Comparison of ENCODE assay signal across 35 cellular contexts in the genomic region with DNA sequence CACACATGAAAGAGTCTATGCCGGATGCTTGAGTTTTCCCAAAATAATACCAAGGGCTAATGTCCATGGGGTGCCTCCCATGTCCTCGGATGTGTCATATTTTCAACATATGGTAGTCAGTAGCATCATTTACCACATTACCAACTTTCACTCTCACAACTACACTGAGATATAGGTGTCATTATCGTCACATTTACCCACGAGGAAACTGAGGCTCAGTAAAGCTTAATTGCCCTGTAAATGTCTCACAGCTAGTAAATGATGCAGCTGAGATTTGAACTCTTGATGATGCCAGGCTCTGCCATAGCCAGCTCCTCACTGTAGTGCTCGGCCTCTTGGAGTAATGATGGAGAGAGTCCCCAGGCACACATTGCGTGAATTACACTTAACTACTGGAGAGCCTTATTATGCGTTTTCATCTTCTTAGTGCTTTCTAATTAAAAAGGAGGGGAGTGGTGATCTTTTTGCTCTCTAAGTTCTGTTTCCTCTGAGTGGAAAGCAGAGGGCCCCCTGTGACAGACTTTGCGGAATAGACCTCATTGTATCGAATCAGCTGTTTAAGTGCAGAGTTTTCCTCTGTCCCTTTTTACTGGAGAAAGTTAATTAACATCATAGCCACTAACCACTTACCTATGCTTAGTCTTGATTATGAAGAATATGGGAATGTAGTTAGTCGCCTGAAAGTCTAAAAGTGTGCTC.
"Had no signal": no experiment of that assay in that cellular context is flagged by ENCODE, and none has a peak within 500 bp of the region (broad histone marks: within the 10 kb centered on the region; RNA-seq: fewer than 3 reads in every experiment).

No MANE protein-coding gene starts in this region.

- H3K36me3 ChIP-seq: adrenal gland, breast epithelium, cardiac muscle cell, gastrocnemius medialis, heart left ventricle had no signal

- H3K9me3 Mint-ChIP-seq: activated CD4-positive, alpha-beta memory T cell treated with anti-CD3 and anti-CD28 coated beads for 36 hours; activated CD4-positive, alpha-beta T cell treated with anti-CD3 and anti-CD28 coated beads, Interleukin-2, amount 10 ng/mL, durations not matched to agents 24 days and 14 days; activated naive CD4-positive, alpha-beta T cell treated with anti-CD3 and anti-CD28 coated beads for 36 hours; activated naive CD4-positive, alpha-beta T cell treated with anti-CD3 and anti-CD28 coated beads, Interleukin-2, amount 50 U/mL, for 24 hours; activated naive CD8-positive, alpha-beta T cell treated with anti-CD3 and anti-CD28 coated beads for 36 hours; activated naive CD8-positive, alpha-beta T cell treated with anti-CD3 and anti-CD28 coated beads, Interleukin-2, amount 50 U/mL, for 24 hours; activated T-helper 2 cell treated with anti-CD3 and anti-CD28 coated beads, Interferon-gamma antibody, Interleukin-2, Interleukin-4, amounts not matched to agents 10 μg/mL and 5 μg/mL and 100 μg/mL, durations not matched to agents 14 hours and 24 hours and 36 hours; endodermal cell had no signal

- DNase-seq: activated CD4-positive, alpha-beta memory T cell treated with anti-CD3 and anti-CD28 coated beads for 36 hours; activated CD4-positive, alpha-beta T cell treated with anti-CD3 and anti-CD28 coated beads for 36 hours; activated CD4-positive, alpha-beta T cell treated with anti-CD3 and anti-CD28 coated beads, Interleukin-2, amount 10 ng/mL, durations not matched to agents 24 days and 14 days; activated CD4-positive, CD25-positive, alpha-beta regulatory T cell; activated CD4-positive, CD25-positive, alpha-beta regulatory T cell treated with anti-CD3 and anti-CD28 coated beads, Interleukin-2, amount 50 U/mL, for 72 hours; activated CD8-positive, alpha-beta memory T cell treated with anti-CD3 and anti-CD28 coated beads, Interleukin-2, amount 10 ng/mL, durations not matched to agents 7 days and 5 days; activated CD8-positive, alpha-beta memory T cell treated with anti-CD3 and anti-CD28 coated beads, Interleukin-2, amount 50 U/mL, for 4 hours; activated CD8-positive, alpha-beta T cell treated with anti-CD3 and anti-CD28 coated beads, Interleukin-2, amount 10 ng/mL, durations not matched to agents 7 days and 5 days; activated effector memory CD4-positive, alpha-beta T cell treated with anti-CD3 and anti-CD28 coated beads, Interleukin-2, amount 50 U/mL, for 16 hours; activated naive CD4-positive, alpha-beta T cell treated with anti-CD3 and anti-CD28 coated beads for 36 hours; activated naive CD8-positive, alpha-beta T cell treated with anti-CD3 and anti-CD28 coated beads for 36 hours; activated naive CD8-positive, alpha-beta T cell treated with anti-CD3 and anti-CD28 coated beads, Interleukin-2, amount 50 U/mL, for 24 hours; activated T-cell treated with anti-CD3 and anti-CD28 coated beads, Interleukin-2, amount 50 U/mL, for 1 hour; activated T-cell treated with anti-CD3 and anti-CD28 coated beads, Interleukin-2, amount 50 U/mL, for 48 hours; amygdala; aorta; body of pancreas; central memory CD4-positive, alpha-beta T cell; cerebellar nuclear complex; dorsolateral prefrontal cortex; effector memory CD4-positive, alpha-beta T cell; endodermal cell; foreskin keratinocyte; gastrocnemius medialis; glutamatergic neuron; heart left ventricle; T-helper 2 cell had no signal

- H3K27ac Mint-ChIP-seq: activated CD4-positive, alpha-beta memory T cell treated with anti-CD3 and anti-CD28 coated beads for 36 hours; activated CD4-positive, alpha-beta T cell treated with anti-CD3 and anti-CD28 coated beads for 36 hours; activated CD4-positive, alpha-beta T cell treated with anti-CD3 and anti-CD28 coated beads, Interleukin-2, amount 10 ng/mL, durations not matched to agents 24 days and 14 days; activated CD8-positive, alpha-beta memory T cell treated with anti-CD3 and anti-CD28 coated beads, Interleukin-2, amount 10 ng/mL, durations not matched to agents 7 days and 5 days; activated CD8-positive, alpha-beta T cell treated with anti-CD3 and anti-CD28 coated beads, Interleukin-2, amount 10 ng/mL, durations not matched to agents 7 days and 5 days; activated naive CD4-positive, alpha-beta T cell treated with anti-CD3 and anti-CD28 coated beads for 36 hours; activated naive CD4-positive, alpha-beta T cell treated with anti-CD3 and anti-CD28 coated beads, Interleukin-2, amount 50 U/mL, for 24 hours; activated naive CD8-positive, alpha-beta T cell treated with anti-CD3 and anti-CD28 coated beads for 36 hours; activated naive CD8-positive, alpha-beta T cell treated with anti-CD3 and anti-CD28 coated beads, Interleukin-2, amount 50 U/mL, for 24 hours; activated T-helper 1 cell treated with anti-CD3 and anti-CD28 coated beads, Interleukin-12 subunit alpha, Interleukin-12 subunit beta, Interleukin-2, Interleukin-4 antibody, amounts not matched to agents 30 ng/mL and 10 ng/mL and 1 ng/mL, durations not matched to agents 14 hours and 24 hours and 36 hours; activated T-helper 2 cell treated with anti-CD3 and anti-CD28 coated beads, Interferon-gamma antibody, Interleukin-2, Interleukin-4, amounts not matched to agents 10 μg/mL and 5 μg/mL and 100 μg/mL, durations not matched to agents 14 hours and 24 hours and 36 hours; dendritic cell treated with granulocyte-macrophage colony-stimulating factor and Interleukin-4, amounts not matched to agents 40 ng/mL and 50 ng/mL, for 4 days; endodermal cell had no signal

- H3K36me3 Mint-ChIP-seq: activated CD4-positive, alpha-beta memory T cell treated with anti-CD3 and anti-CD28 coated beads for 36 hours; activated CD8-positive, alpha-beta memory T cell treated with anti-CD3 and anti-CD28 coated beads, Interleukin-2, amount 10 ng/mL, durations not matched to agents 7 days and 5 days; activated naive CD4-positive, alpha-beta T cell treated with anti-CD3 and anti-CD28 coated beads, Interleukin-2, amount 50 U/mL, for 24 hours; activated naive CD8-positive, alpha-beta T cell treated with anti-CD3 and anti-CD28 coated beads for 36 hours had no signal

- H3K4me3 ChIP-seq: adrenal gland, body of pancreas, breast epithelium, cardiac muscle cell, coronary artery, dorsolateral prefrontal cortex, gastrocnemius medialis, heart left ventricle had no signal

- H3K4me3 Mint-ChIP-seq: activated CD4-positive, alpha-beta memory T cell treated with anti-CD3 and anti-CD28 coated beads for 36 hours; activated CD4-positive, alpha-beta T cell treated with anti-CD3 and anti-CD28 coated beads for 36 hours; activated CD4-positive, alpha-beta T cell treated with anti-CD3 and anti-CD28 coated beads, Interleukin-2, amount 10 ng/mL, durations not matched to agents 24 days and 14 days; activated CD8-positive, alpha-beta memory T cell treated with anti-CD3 and anti-CD28 coated beads, Interleukin-2, amount 10 ng/mL, durations not matched to agents 7 days and 5 days; activated CD8-positive, alpha-beta T cell treated with anti-CD3 and anti-CD28 coated beads, Interleukin-2, amount 10 ng/mL, durations not matched to agents 7 days and 5 days; activated naive CD4-positive, alpha-beta T cell treated with anti-CD3 and anti-CD28 coated beads for 36 hours; activated naive CD4-positive, alpha-beta T cell treated with anti-CD3 and anti-CD28 coated beads, Interleukin-2, amount 50 U/mL, for 24 hours; activated naive CD8-positive, alpha-beta T cell treated with anti-CD3 and anti-CD28 coated beads for 36 hours; activated naive CD8-positive, alpha-beta T cell treated with anti-CD3 and anti-CD28 coated beads, Interleukin-2, amount 50 U/mL, for 24 hours; activated T-helper 1 cell treated with anti-CD3 and anti-CD28 coated beads, Interleukin-12 subunit alpha, Interleukin-12 subunit beta, Interleukin-2, Interleukin-4 antibody, amounts not matched to agents 30 ng/mL and 10 ng/mL and 1 ng/mL, durations not matched to agents 14 hours and 24 hours and 36 hours; dendritic cell treated with granulocyte-macrophage colony-stimulating factor and Interleukin-4, amounts not matched to agents 40 ng/mL and 50 ng/mL, for 4 days; endodermal cell had no signal

- H3K27me3 ChIP-seq: adrenal gland, body of pancreas, breast epithelium, cardiac muscle cell, gastrocnemius medialis, heart left ventricle had no signal

- H3K27me3 Mint-ChIP-seq: activated naive CD4-positive, alpha-beta T cell treated with anti-CD3 and anti-CD28 coated beads, Interleukin-2, amount 50 U/mL, for 24 hours had no signal
